In genomic region chr15:62994975-62995730, GRCh38 we compare ENCODE assay signal across 19 cellular contexts. TPM values are rescaled to one million over a fixed set of nuclear protein-coding genes. Genes with fewer than 3 reads are reported as not detected.
DNase-seq lines count a peak whose midpoint lies in the region; ATAC-seq, FAIRE-seq and TF ChIP-seq lines count a peak whose summit lies in the region.
"Had no signal": no experiment of that assay in that cellular context is flagged by ENCODE, and none has a peak within 500 bp of the region (broad histone marks: within the 10 kb centered on the region; RNA-seq: fewer than 3 reads in every experiment).

No MANE protein-coding gene starts in this region.

- DNase-seq in mammary epithelial cell (peak; percentile 41), MCF 10A (ENCODE audit: unreplicated experiment) (no peak), bronchial epithelial cell (ENCODE audit: low read depth) (peak; percentile 85), left lobe of liver (ENCODE audit: low spot score) (no peak), MM.1S (no peak), NCI-H1105 treated with DMSO at 0.1 percent for 48 hours (lab: John Stamatoyannopoulos, UW) (no peak), NCI-H2029 (lab: John Stamatoyannopoulos, UW) (no peak)
- DNase-seq: activated CD4-positive, CD25-positive, alpha-beta regulatory T cell treated with anti-CD3 and anti-CD28 coated beads, Interleukin-2, amount 50 U/mL, for 72 hours; activated naive CD4-positive, alpha-beta T cell treated with Interleukin-2 at 50 U/mL for 16 hours; CD4-positive, CD25-positive, alpha-beta regulatory T cell; central memory CD4-positive, alpha-beta T cell; endodermal cell; islet precursor cell; MV-4-11; NCI-H774; stimulated activated naive CD8-positive, alpha-beta T cell treated with anti-CD3 and anti-CD28 coated beads, Interleukin-15, amount 100 ng/mL, for 72 hours; T-helper 17 cell had no signal

- CTCF ChIA-PET in mammary epithelial cell (lab: Charles Lee; ENCODE audit: low non-redundant PET): interaction anchor here (0.6 kb wide), 1 partner anchor 603 kb away, joined by 3 read pairs; no protein-coding TSS in a partner anchor
- CTCF ChIA-PET in MCF 10A (lab: Yijun Ruan, JAX): no interaction called here

- peaks cover 6% of the 10 kb centered on the region for H3K4me1 Mint-ChIP-seq in MCF 10A (ENCODE audit: insufficient read depth, unreplicated experiment)
- H3K4me1 Mint-ChIP-seq: CD4-positive, CD25-positive, alpha-beta regulatory T cell; stimulated activated naive CD8-positive, alpha-beta T cell treated with anti-CD3 and anti-CD28 coated beads, Interleukin-15, amount 100 ng/mL, for 72 hours; T-helper 17 cell had no signal

- in situ Hi-C loops in mammary epithelial cell (cut with MboI; ENCODE audit: low sequenced_read_pairs in 2 of 2): no loop called here

- BruUV-seq in mammary epithelial cell (replicated peaks; lab: Mats Ljungman, UMichigan) (no TSS peak), MCF 10A (replicated peaks; lab: Mats Ljungman, UMichigan) (no TSS peak)

- H3F3A ChIP-seq in MM.1S (ENCODE audit: insufficient read depth, low read length): no peaks in the 10 kb centered on the region

- H3K27ac ChIP-seq in mammary epithelial cell (ENCODE audit: insufficient read depth, low read depth, low read length): no peak overlapping the region
- H3K27ac ChIP-seq in MM.1S (ENCODE audit: low read length): no peak overlapping the region; the same call in 1 of the 2 replicates

- no peak overlapping the region for H2AFZ ChIP-seq in mammary epithelial cell (ENCODE audit: low read depth, low read length)
- H2AFZ ChIP-seq in MM.1S (ENCODE audit: low read length): no peak overlapping the region

- H3K4me2 ChIP-seq in mammary epithelial cell (ENCODE audit: insufficient read depth, low read depth, low read length) (no peak overlapping the region), MM.1S (ENCODE audit: low read depth, low read length) (no peak overlapping the region)

- POLR2A ChIA-PET in MCF 10A (lab: Yijun Ruan, JAX): no interaction called here

- no peak overlapping the region for H3K27ac Mint-ChIP-seq in MCF 10A (ENCODE audit: low read depth, unreplicated experiment)
- H3K27ac Mint-ChIP-seq: CD4-positive, CD25-positive, alpha-beta regulatory T cell; endodermal cell; T-helper 17 cell had no signal

- H3K27me3 ChIP-seq in mammary epithelial cell (ENCODE audit: insufficient read depth, low read length) (no peaks in the 10 kb centered on the region), bronchial epithelial cell (ENCODE audit: control insufficient read depth, insufficient read depth, low read length) (no peaks in the 10 kb centered on the region), MM.1S (replicated peaks; ENCODE audit: insufficient read depth, low read length) (no peaks in the 10 kb centered on the region)

- no peaks in the 10 kb centered on the region for H3K9me2 ChIP-seq in MM.1S (replicated peaks; ENCODE audit: insufficient read depth, low read length)

- H3K4me3 Mint-ChIP-seq in MCF 10A (ENCODE audit: unreplicated experiment): no peak overlapping the region
- H3K4me3 Mint-ChIP-seq: CD4-positive, CD25-positive, alpha-beta regulatory T cell; endodermal cell; stimulated activated naive CD8-positive, alpha-beta T cell treated with anti-CD3 and anti-CD28 coated beads, Interleukin-15, amount 100 ng/mL, for 72 hours; T-helper 17 cell had no signal

- H3K27me3 Mint-ChIP-seq in MCF 10A (ENCODE audit: insufficient read depth, unreplicated experiment): no peaks in the 10 kb centered on the region
- H3K27me3 Mint-ChIP-seq: stimulated activated naive CD8-positive, alpha-beta T cell treated with anti-CD3 and anti-CD28 coated beads, Interleukin-15, amount 100 ng/mL, for 72 hours had no signal

- 36% methylated on average over 3 of the region's 3 CpGs for WGBS in mammary epithelial cell (ENCODE audit: low coverage, missing lambda C conversion rate)

- no peaks in the 10 kb centered on the region for H3K36me3 Mint-ChIP-seq in MCF 10A (ENCODE audit: insufficient read depth, unreplicated experiment)
- H3K36me3 Mint-ChIP-seq: CD4-positive, CD25-positive, alpha-beta regulatory T cell had no signal

- intact Hi-C loops in mammary epithelial cell (cut with micrococcal nuclease) (no loop called here), MCF 10A (cut with micrococcal nuclease) (no loop called here)

- H3K9me3 Mint-ChIP-seq in MCF 10A (ENCODE audit: unreplicated experiment): no peaks in the 10 kb centered on the region
- H3K9me3 Mint-ChIP-seq: endodermal cell; stimulated activated naive CD8-positive, alpha-beta T cell treated with anti-CD3 and anti-CD28 coated beads, Interleukin-15, amount 100 ng/mL, for 72 hours had no signal

- H3K4me3 ChIP-seq in mammary epithelial cell (replicated peaks in 1 of 3; ENCODE audit: insufficient read depth in 1 of 3, low read depth in 2 of 3, low read length in 3 of 3): no peak overlapping the region
- no peak overlapping the region for H3K4me3 ChIP-seq in bronchial epithelial cell (ENCODE audit: low read depth, low read length)
- H3K4me3 ChIP-seq in MM.1S (ENCODE audit: low read length): no peak overlapping the region

- dilution Hi-C loops in mammary epithelial cell (cut with HindIII; ENCODE audit: low sequenced_read_pairs): no loop called here

- H3K36me3 ChIP-seq in mammary epithelial cell (ENCODE audit: insufficient read depth, low read length) (no peaks in the 10 kb centered on the region), bronchial epithelial cell (ENCODE audit: control insufficient read depth, insufficient read depth, low read length) (no peaks in the 10 kb centered on the region), MM.1S (replicated peaks; ENCODE audit: insufficient read depth, low read length) (no peaks in the 10 kb centered on the region)

- H3K79me2 ChIP-seq in mammary epithelial cell (ENCODE audit: insufficient read depth, low read length): no peaks in the 10 kb centered on the region
- no peaks in the 10 kb centered on the region for H3K79me2 ChIP-seq in MM.1S (ENCODE audit: low read length)

- ATAC-seq in left lobe of liver (peak; percentile 65), HG03139 (IDR thresholded peaks at IDR 0.05; ENCODE audit: unreplicated experiment) (no peak)
- ATAC-seq: stimulated activated naive CD8-positive, alpha-beta T cell treated with anti-CD3 and anti-CD28 coated beads, Interleukin-15, amount 100 ng/mL, for 72 hours; T-helper 17 cell had no signal

- peaks cover 9% of the 10 kb centered on the region for H3K4me1 ChIP-seq in mammary epithelial cell (ENCODE audit: insufficient read depth, low read length)
- no peaks in the 10 kb centered on the region for H3K4me1 ChIP-seq in MM.1S (ENCODE audit: low read length)

- H4K20me1 ChIP-seq in mammary epithelial cell (ENCODE audit: insufficient read depth, low read length) (no peaks in the 10 kb centered on the region), MM.1S (ENCODE audit: insufficient read depth, low read length) (no peaks in the 10 kb centered on the region)

- H3K9me3 ChIP-seq in mammary epithelial cell (replicated peaks; ENCODE audit: insufficient read depth, low read length) (no peaks in the 10 kb centered on the region), MM.1S (replicated peaks; ENCODE audit: insufficient read depth, low read length) (no peaks in the 10 kb centered on the region)

- H3K9ac ChIP-seq in mammary epithelial cell (ENCODE audit: insufficient read depth, low read length) (no peak overlapping the region), MM.1S (ENCODE audit: low read length) (no peak overlapping the region)

- FAIRE-seq in bronchial epithelial cell (lab: Jason Lieb, UNC): peak; percentile 79
- FAIRE-seq: A204.1 had no signal

- TF ChIP-seq CTCF in mammary epithelial cell (conservative IDR thresholded peaks at IDR 0.05 in 1 of 2, IDR thresholded peaks at IDR 0.05 in 1 of 2; ENCODE audit: extremely low read depth in 1 of 2, insufficient read depth in 1 of 2, low read depth in 1 of 2, low read length in 2 of 2) (no peak), MCF 10A (IDR thresholded peaks at IDR 0.05; ENCODE audit: unreplicated experiment) (no peak), bronchial epithelial cell (IDR thresholded peaks at IDR 0.05; ENCODE audit: insufficient read depth, low read length, severe bottlenecking) (no peak), MM.1S (IDR thresholded peaks at IDR 0.05; ENCODE audit: low read length) (no peak)

RNA-seq across cellular contexts. Expression of gene TPM1, which starts 47.4 kb away (rescaled TPM):
- 1,000 to 10,000 TPM in 1 of 2 donors, 100 to 1,000 TPM in 1; 463 to 1,538 TPM for total RNA-seq in mammary epithelial cell
- 241 TPM for polyA plus RNA-seq in mammary epithelial cell
- polyA minus RNA-seq in mammary epithelial cell: 182 TPM
- total RNA-seq in MCF 10A (2022): 67.8 and 70.4 TPM in 2 replicates
- total RNA-seq in bronchial epithelial cell: 111 and 190 TPM in 2 replicates
- total RNA-seq in left lobe of liver: 52.6 TPM

Comparison
In these comparisons a context has a peak if more than half of its experiments do, and no peak if none do; other contexts are left out.
1. DNase-seq: peak in mammary epithelial cell (single experiment) and bronchial epithelial cell (single experiment); none in MCF 10A (single experiment), left lobe of liver (single experiment), MM.1S (single experiment), NCI-H1105 treated with DMSO at 0.1 percent for 48 hours (single experiment) and NCI-H2029 (single experiment).